1 cellular context compared by ENCODE assay signal in the genomic region with DNA sequence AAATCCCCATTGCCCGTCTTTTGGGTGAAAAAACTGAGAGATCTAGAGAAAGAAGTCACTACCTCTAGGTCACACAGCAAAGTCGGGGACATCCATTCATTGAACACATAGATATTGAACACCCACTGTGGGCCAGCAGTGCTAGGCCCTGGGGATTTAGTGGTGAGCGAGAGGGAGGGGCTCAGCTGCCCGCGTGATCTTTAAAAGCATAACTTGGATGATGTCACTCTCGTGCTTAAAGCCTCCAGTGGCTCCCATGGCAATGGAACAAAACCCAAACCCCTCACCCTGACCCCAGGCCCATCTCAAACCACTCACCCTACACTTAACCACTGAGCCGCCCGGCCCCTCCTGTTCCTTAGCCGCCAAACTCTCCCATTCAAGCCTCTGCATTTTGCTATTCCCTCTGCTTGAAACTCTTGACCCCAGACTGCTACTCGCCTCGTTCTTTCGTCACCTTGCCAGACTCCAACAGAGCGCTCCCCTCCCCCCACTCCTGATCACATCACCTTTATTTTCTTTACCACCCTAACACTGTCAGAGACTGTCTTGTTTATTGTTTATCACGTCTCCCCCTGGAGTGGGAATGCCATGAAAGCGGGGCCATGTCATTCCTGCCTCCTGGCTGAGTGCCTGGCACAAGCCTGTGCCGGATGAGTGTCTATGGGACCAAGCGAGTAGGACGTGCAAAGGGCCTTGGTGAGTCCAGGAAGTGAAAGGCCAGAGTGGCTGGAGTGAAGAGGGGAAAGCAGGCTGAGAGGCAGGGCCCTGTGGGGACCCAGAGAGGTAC.
TF ChIP-seq lines count a peak whose summit lies in the region.

No MANE protein-coding gene starts in this region.

TF ChIP-seq in HepG2, 621 proteins besides CTCF, POLR2A, EP300 and RAD21 (continues in another document):
- TF ChIP-seq TAF1 (CRISPR knock-in tag; IDR thresholded peaks at IDR 0.05) (no peak), TOE1 (CRISPR knock-in tag; IDR thresholded peaks at IDR 0.05) (no peak), KMT2B (CRISPR knock-in tag; IDR thresholded peaks at IDR 0.05) (no peak), ZNF205 (CRISPR knock-in tag; IDR thresholded peaks at IDR 0.05) (no peak), CBX5 (CRISPR knock-in tag; IDR thresholded peaks at IDR 0.05; ENCODE audit: borderline replicate concordance) (no peak), RXRB (CRISPR knock-in tag; IDR thresholded peaks at IDR 0.05; ENCODE audit: borderline replicate concordance) (no peak), RBAK (CRISPR knock-in tag; IDR thresholded peaks at IDR 0.05) (no peak), DBP (CRISPR knock-in tag; IDR thresholded peaks at IDR 0.05; ENCODE audit: not compliant biosample characterization) (peak; percentile 94), ZNF282 (IDR thresholded peaks at IDR 0.05; ENCODE audit: partially characterized antibody) (no peak), MTA3 (CRISPR knock-in tag; IDR thresholded peaks at IDR 0.05) (no peak), DPF2 (CRISPR knock-in tag; IDR thresholded peaks at IDR 0.05; ENCODE audit: borderline replicate concordance, low read depth) (0 out of 2 replicates have a peak, but pooled peaks have one; percentile 29), ZNF24 (IDR thresholded peaks at IDR 0.05) (no peak), ZNF292 (CRISPR knock-in tag; IDR thresholded peaks at IDR 0.05; ENCODE audit: borderline replicate concordance, low read depth) (no peak), ZNF296 (CRISPR knock-in tag; conservative IDR thresholded peaks at IDR 0.05) (no peak), ZSCAN9 (CRISPR knock-in tag; IDR thresholded peaks at IDR 0.05; ENCODE audit: borderline replicate concordance) (no peak), ONECUT2 (CRISPR knock-in tag; IDR thresholded peaks at IDR 0.05) (no peak), ZXDC (CRISPR knock-in tag; IDR thresholded peaks at IDR 0.05) (no peak), CHCHD3 (CRISPR knock-in tag; IDR thresholded peaks at IDR 0.05) (no peak), REL (CRISPR knock-in tag; conservative IDR thresholded peaks at IDR 0.05) (0 out of 2 replicates have a peak, but pooled peaks have one; percentile 15), ZNF253 (CRISPR knock-in tag; IDR thresholded peaks at IDR 0.05; ENCODE audit: borderline replicate concordance) (no peak), SCMH1 (CRISPR knock-in tag; IDR thresholded peaks at IDR 0.05; ENCODE audit: borderline replicate concordance) (no peak), ZNF530 (CRISPR knock-in tag; IDR thresholded peaks at IDR 0.05; ENCODE audit: low read depth) (no peak), ZNF224 (CRISPR knock-in tag; IDR thresholded peaks at IDR 0.05) (no peak), HIVEP1 (CRISPR knock-in tag; IDR thresholded peaks at IDR 0.05) (peak; percentile 38; the same call in 1 of the 2 replicates), ZNF747 (CRISPR knock-in tag; IDR thresholded peaks at IDR 0.05; ENCODE audit: borderline replicate concordance) (no peak), IRF2 (CRISPR knock-in tag; IDR thresholded peaks at IDR 0.05) (no peak; the same call in 1 of the 2 replicates)
- TF ChIP-seq, protein P1, sequence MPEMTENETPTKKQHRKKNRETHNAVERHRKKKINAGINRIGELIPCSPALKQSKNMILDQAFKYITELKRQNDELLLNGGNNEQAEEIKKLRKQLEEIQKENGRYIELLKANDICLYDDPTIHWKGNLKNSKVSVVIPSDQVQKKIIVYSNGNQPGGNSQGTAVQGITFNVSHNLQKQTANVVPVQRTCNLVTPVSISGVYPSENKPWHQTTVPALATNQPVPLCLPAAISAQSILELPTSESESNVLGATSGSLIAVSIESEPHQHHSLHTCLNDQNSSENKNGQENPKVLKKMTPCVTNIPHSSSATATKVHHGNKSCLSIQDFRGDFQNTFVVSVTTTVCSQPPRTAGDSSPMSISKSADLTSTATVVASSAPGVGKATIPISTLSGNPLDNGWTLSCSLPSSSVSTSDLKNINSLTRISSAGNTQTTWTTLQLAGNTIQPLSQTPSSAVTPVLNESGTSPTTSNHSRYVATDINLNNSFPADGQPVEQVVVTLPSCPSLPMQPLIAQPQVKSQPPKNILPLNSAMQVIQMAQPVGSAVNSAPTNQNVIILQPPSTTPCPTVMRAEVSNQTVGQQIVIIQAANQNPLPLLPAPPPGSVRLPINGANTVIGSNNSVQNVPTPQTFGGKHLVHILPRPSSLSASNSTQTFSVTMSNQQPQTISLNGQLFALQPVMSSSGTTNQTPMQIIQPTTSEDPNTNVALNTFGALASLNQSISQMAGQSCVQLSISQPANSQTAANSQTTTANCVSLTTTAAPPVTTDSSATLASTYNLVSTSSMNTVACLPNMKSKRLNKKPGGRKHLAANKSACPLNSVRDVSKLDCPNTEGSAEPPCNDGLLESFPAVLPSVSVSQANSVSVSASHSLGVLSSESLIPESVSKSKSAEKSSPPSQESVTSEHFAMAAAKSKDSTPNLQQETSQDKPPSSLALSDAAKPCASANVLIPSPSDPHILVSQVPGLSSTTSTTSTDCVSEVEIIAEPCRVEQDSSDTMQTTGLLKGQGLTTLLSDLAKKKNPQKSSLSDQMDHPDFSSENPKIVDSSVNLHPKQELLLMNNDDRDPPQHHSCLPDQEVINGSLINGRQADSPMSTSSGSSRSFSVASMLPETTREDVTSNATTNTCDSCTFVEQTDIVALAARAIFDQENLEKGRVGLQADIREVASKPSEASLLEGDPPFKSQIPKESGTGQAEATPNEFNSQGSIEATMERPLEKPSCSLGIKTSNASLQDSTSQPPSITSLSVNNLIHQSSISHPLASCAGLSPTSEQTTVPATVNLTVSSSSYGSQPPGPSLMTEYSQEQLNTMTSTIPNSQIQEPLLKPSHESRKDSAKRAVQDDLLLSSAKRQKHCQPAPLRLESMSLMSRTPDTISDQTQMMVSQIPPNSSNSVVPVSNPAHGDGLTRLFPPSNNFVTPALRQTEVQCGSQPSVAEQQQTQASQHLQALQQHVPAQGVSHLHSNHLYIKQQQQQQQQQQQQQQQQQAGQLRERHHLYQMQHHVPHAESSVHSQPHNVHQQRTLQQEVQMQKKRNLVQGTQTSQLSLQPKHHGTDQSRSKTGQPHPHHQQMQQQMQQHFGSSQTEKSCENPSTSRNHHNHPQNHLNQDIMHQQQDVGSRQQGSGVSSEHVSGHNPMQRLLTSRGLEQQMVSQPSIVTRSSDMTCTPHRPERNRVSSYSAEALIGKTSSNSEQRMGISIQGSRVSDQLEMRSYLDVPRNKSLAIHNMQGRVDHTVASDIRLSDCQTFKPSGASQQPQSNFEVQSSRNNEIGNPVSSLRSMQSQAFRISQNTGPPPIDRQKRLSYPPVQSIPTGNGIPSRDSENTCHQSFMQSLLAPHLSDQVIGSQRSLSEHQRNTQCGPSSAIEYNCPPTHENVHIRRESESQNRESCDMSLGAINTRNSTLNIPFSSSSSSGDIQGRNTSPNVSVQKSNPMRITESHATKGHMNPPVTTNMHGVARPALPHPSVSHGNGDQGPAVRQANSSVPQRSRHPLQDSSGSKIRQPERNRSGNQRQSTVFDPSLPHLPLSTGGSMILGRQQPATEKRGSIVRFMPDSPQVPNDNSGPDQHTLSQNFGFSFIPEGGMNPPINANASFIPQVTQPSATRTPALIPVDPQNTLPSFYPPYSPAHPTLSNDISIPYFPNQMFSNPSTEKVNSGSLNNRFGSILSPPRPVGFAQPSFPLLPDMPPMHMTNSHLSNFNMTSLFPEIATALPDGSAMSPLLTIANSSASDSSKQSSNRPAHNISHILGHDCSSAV (CRISPR knock-in tag; IDR thresholded peaks at IDR 0.05; ENCODE audit: borderline replicate concordance) = no peak
- TF ChIP-seq, protein P2, sequence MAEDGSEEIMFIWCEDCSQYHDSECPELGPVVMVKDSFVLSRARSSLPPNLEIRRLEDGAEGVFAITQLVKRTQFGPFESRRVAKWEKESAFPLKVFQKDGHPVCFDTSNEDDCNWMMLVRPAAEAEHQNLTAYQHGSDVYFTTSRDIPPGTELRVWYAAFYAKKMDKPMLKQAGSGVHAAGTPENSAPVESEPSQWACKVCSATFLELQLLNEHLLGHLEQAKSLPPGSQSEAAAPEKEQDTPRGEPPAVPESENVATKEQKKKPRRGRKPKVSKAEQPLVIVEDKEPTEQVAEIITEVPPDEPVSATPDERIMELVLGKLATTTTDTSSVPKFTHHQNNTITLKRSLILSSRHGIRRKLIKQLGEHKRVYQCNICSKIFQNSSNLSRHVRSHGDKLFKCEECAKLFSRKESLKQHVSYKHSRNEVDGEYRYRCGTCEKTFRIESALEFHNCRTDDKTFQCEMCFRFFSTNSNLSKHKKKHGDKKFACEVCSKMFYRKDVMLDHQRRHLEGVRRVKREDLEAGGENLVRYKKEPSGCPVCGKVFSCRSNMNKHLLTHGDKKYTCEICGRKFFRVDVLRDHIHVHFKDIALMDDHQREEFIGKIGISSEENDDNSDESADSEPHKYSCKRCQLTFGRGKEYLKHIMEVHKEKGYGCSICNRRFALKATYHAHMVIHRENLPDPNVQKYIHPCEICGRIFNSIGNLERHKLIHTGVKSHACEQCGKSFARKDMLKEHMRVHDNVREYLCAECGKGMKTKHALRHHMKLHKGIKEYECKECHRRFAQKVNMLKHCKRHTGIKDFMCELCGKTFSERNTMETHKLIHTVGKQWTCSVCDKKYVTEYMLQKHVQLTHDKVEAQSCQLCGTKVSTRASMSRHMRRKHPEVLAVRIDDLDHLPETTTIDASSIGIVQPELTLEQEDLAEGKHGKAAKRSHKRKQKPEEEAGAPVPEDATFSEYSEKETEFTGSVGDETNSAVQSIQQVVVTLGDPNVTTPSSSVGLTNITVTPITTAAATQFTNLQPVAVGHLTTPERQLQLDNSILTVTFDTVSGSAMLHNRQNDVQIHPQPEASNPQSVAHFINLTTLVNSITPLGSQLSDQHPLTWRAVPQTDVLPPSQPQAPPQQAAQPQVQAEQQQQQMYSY (CRISPR knock-in tag; IDR thresholded peaks at IDR 0.05) = no peak
- TF ChIP-seq, protein P3, sequence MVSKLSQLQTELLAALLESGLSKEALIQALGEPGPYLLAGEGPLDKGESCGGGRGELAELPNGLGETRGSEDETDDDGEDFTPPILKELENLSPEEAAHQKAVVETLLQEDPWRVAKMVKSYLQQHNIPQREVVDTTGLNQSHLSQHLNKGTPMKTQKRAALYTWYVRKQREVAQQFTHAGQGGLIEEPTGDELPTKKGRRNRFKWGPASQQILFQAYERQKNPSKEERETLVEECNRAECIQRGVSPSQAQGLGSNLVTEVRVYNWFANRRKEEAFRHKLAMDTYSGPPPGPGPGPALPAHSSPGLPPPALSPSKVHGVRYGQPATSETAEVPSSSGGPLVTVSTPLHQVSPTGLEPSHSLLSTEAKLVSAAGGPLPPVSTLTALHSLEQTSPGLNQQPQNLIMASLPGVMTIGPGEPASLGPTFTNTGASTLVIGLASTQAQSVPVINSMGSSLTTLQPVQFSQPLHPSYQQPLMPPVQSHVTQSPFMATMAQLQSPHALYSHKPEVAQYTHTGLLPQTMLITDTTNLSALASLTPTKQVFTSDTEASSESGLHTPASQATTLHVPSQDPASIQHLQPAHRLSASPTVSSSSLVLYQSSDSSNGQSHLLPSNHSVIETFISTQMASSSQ (IDR thresholded peaks at IDR 0.05; ENCODE audit: low read depth) = no peak
- TF ChIP-seq, protein P3 (CRISPR knock-in tag; IDR thresholded peaks at IDR 0.05; ENCODE audit: borderline replicate concordance) = no peak
